ENCODE assay signal across 8 cellular contexts in the genomic region with DNA sequence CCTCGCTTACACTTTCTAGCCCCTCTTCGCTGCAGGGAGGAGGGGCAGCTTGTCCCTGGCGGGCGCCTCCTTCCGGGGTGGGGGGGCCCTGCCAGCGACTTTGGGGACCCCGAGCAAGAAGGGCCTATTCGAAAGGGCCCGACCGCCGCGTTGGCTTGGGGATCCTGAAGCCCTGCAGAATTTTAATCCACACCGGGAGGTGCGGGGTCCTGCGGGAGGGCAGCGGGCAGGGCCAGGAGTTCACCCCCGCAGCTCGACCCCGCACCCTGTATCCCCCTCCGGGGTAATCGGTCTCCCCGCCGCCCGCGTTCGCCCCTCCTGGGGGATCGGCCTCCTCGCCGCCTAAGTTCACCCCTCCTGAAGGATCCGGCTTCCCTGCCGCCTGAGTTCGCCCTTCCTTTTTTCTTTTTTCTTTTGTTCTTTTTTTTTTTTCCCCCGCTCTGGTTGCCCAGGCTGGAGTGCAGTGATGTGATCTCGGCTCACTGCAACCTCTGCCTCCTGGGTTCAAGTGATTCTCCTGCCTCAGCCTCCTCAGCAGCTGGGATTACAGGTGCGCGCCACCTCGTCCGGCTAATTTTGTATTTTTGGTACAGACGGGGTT. TPM values are rescaled to one million over a fixed set of nuclear protein-coding genes. Genes with fewer than 3 reads are reported as not detected.
A peak's percentile ranks its signal among the peaks of the same experiment; 100 is the strongest.
DNase-seq lines count a peak whose midpoint lies in the region; ATAC-seq and TF ChIP-seq lines count a peak whose summit lies in the region.

No MANE protein-coding gene starts in this region.

- H3K36me3 Mint-ChIP-seq in Caco-2 (ENCODE audit: insufficient read depth, unreplicated experiment) (peaks cover 42% of the 10 kb centered on the region), endodermal cell (ENCODE audit: low read depth) (peaks cover 7% of the 10 kb centered on the region)

- peaks cover 8% of the 10 kb centered on the region for H3K4me1 ChIP-seq in Caco-2
- peaks cover 46% of the 10 kb centered on the region for H3K4me1 ChIP-seq in OCI-LY7 (ENCODE audit: insufficient read depth, low read length, poor library complexity, severe bottlenecking)
- peaks cover 4% of the 10 kb centered on the region for H3K4me1 ChIP-seq in endodermal cell (ENCODE audit: control insufficient read depth, insufficient read depth, low read length)
- H3K4me1 ChIP-seq in ovary (ENCODE audit: insufficient read depth): peaks cover 19% of the 10 kb centered on the region

- TF ChIP-seq POLR2A in ovary (IDR thresholded peaks at IDR 0.05): no peak

- H3K27ac Mint-ChIP-seq in Caco-2 (ENCODE audit: unreplicated experiment) (peak overlapping the region; percentile 88), endodermal cell (peak overlapping the region; percentile 88)

- no peaks in the 10 kb centered on the region for H3K27me3 ChIP-seq in Caco-2 (replicated peaks; ENCODE audit: control insufficient read depth, insufficient read depth, low read length)
- no peaks in the 10 kb centered on the region for H3K27me3 ChIP-seq in endodermal cell (ENCODE audit: control insufficient read depth, insufficient read depth, low read length, poor library complexity, severe bottlenecking)
- H3K27me3 ChIP-seq in ovary: no peaks in the 10 kb centered on the region

- no peaks in the 10 kb centered on the region for H3K4me1 Mint-ChIP-seq in Caco-2 (ENCODE audit: low read depth, unreplicated experiment)
- H3K4me1 Mint-ChIP-seq in endodermal cell: peaks cover 2% of the 10 kb centered on the region

- no peaks in the 10 kb centered on the region for H3K9me3 ChIP-seq in Caco-2
- no peaks in the 10 kb centered on the region for H3K9me3 ChIP-seq in OCI-LY7 (ENCODE audit: low read length)
- H3K9me3 ChIP-seq in endodermal cell (ENCODE audit: control insufficient read depth, low read length): no peaks in the 10 kb centered on the region
- no peaks in the 10 kb centered on the region for H3K9me3 ChIP-seq in ovary

- peak overlapping the region; percentile 97 for H3K4me2 ChIP-seq in OCI-LY7 (ENCODE audit: low read length)

- BruUV-seq in Caco-2 (replicated peaks; lab: Mats Ljungman, UMichigan) (TSS peak; percentile 82), OCI-LY7 (replicated peaks; lab: Mats Ljungman, UMichigan) (TSS peak; percentile 81)

- peak overlapping the region; percentile 69 for H3K4me3 ChIP-seq in Caco-2 (ENCODE audit: low read depth, low read length)
- H3K4me3 ChIP-seq in OCI-LY7 (ENCODE audit: low read depth, low read length, poor library complexity, severe bottlenecking): peak overlapping the region; percentile 85
- H3K4me3 ChIP-seq in endodermal cell (ENCODE audit: low read length): peak overlapping the region; percentile 88
- H3K4me3 ChIP-seq in ovary: peak overlapping the region; percentile 96

- H2AFZ ChIP-seq in OCI-LY7 (ENCODE audit: low read length): peak overlapping the region; percentile 31; the same call in 1 of the 2 replicates

- CTCF ChIA-PET in Caco-2 (lab: Charles Lee) (interaction anchor here (0.5 kb wide), 1 partner anchor 77 kb away, joined by 3 read pairs; no protein-coding TSS in a partner anchor), OCI-LY7 (lab: Charles Lee; ENCODE audit: unreplicated experiment) (no interaction called here)

- H3K79me2 ChIP-seq in OCI-LY7 (ENCODE audit: insufficient read depth, low read depth, low read length): peaks cover 38% of the 10 kb centered on the region

- H3K36me3 ChIP-seq in Caco-2 (ENCODE audit: control insufficient read depth, insufficient read depth, low read length) (no peaks in the 10 kb centered on the region), OCI-LY7 (ENCODE audit: insufficient read depth, low read length) (peaks cover 22% of the 10 kb centered on the region), endodermal cell (ENCODE audit: control insufficient read depth, insufficient read depth, low read length) (peaks cover 8% of the 10 kb centered on the region), ovary (no peaks in the 10 kb centered on the region)

- intact Hi-C loops in Caco-2 (cut with micrococcal nuclease; ENCODE audit: unreplicated experiment): loop anchor here (5.0 kb wide), 1 partner anchor 33 kb away; no protein-coding TSS in a partner anchor
- intact Hi-C loops in OCI-LY7 (cut with micrococcal nuclease; ENCODE audit: unreplicated experiment): loop anchor here (2.0 to 10.0 kb wide), 2 partner anchors 45 to 529 kb away; partner anchors contain the start of gene MKNK2
- intact Hi-C loops in ovary (cut with DNase I): loop anchor here in 1 of 4 donors (5.0 kb wide), 1 partner anchor 57 kb away; the partner anchor contains the start of gene AP3D1

- no peaks in the 10 kb centered on the region for H3K9me3 Mint-ChIP-seq in Caco-2 (ENCODE audit: unreplicated experiment)
- no peaks in the 10 kb centered on the region for H3K9me3 Mint-ChIP-seq in endodermal cell

- H3K9me2 ChIP-seq in OCI-LY7 (ENCODE audit: insufficient read depth, low read length): no peaks in the 10 kb centered on the region

- 85 to 92% methylated on average over 34 to 39 of the region's 39 CpGs for WGBS in endodermal cell (ENCODE audit: insufficient coverage in 1 of 2, insufficient read length in 1 of 2), 2 experiments
- WGBS in ovary, 3 donors: 12 to 25% (median 13%) methylated on average over 38 to 39 of the region's 39 CpGs

- peak overlapping the region; percentile 82 for H3K4me3 Mint-ChIP-seq in Caco-2 (ENCODE audit: unreplicated experiment)
- H3K4me3 Mint-ChIP-seq in endodermal cell: peak overlapping the region; percentile 84

- no peaks in the 10 kb centered on the region for H4K20me1 ChIP-seq in OCI-LY7 (ENCODE audit: insufficient read depth, low read length)

- POLR2A ChIA-PET in Caco-2 (lab: Charles Lee) (interaction anchor here (0.9 kb wide), 1 partner anchor 35 kb away, joined by 3 read pairs; no protein-coding TSS in a partner anchor), OCI-LY7 (lab: Charles Lee) (interaction anchor here (0.6 to 1.9 kb wide), 3 partner anchors 11 to 1419 kb away, joined by 3 to 16 read pairs (median 6); no protein-coding TSS in a partner anchor)

- no peaks in the 10 kb centered on the region for H3K27me3 Mint-ChIP-seq in Caco-2 (ENCODE audit: insufficient read depth, unreplicated experiment)
- no peaks in the 10 kb centered on the region for H3K27me3 Mint-ChIP-seq in endodermal cell (ENCODE audit: insufficient read depth)

- no peak for TF ChIP-seq EP300 in ovary (IDR thresholded peaks at IDR 0.05)

- H3K27ac ChIP-seq in OCI-LY7 (ENCODE audit: low read depth, low read length, poor library complexity, severe bottlenecking) (peak overlapping the region; percentile 94), endodermal cell (ENCODE audit: low read depth, low read length) (no peak overlapping the region), ovary (peak overlapping the region; percentile 68 to 88)

- peak overlapping the region; percentile 66 for H3K9ac ChIP-seq in endodermal cell (ENCODE audit: extremely low read depth, low read length, poor library complexity, severe bottlenecking)

- no peak for TF ChIP-seq CTCF in Caco-2 (IDR thresholded peaks at IDR 0.05; ENCODE audit: insufficient read depth in 1 of 2, low read depth in 1 of 2, low read length in 1 of 2, severe bottlenecking in 1 of 2, unreplicated experiment in 1 of 2)
- no peak for TF ChIP-seq CTCF in OCI-LY7 (conservative IDR thresholded peaks at IDR 0.05; ENCODE audit: low read length)
- no peak for TF ChIP-seq CTCF in endodermal cell (conservative IDR thresholded peaks at IDR 0.05)
- TF ChIP-seq CTCF in ovary (IDR thresholded peaks at IDR 0.05): no peak

- DNase-seq in Caco-2: no peak
- DNase-seq in OCI-LY7 (ENCODE audit: low spot score): peak; percentile 46
- no peak for DNase-seq in endodermal cell
- DNase-seq in ovary: peak in 4 of 5 donors; percentile 28 to 64 (median 59)
- DNase-seq in activated CD4-positive, CD25-positive, alpha-beta regulatory T cell treated with anti-CD3 and anti-CD28 coated beads, Interleukin-2, amount 50 U/mL, for 72 hours: no peak
- DNase-seq in AG08395 (ENCODE audit: low spot score): no peak

- ATAC-seq in HG03565 (IDR thresholded peaks at IDR 0.05; ENCODE audit: unreplicated experiment) (no peak), HG03039 (IDR thresholded peaks at IDR 0.05; ENCODE audit: unreplicated experiment) (no peak)

RNA-seq across cellular contexts. Expression of gene MOB3A, which starts 0.7 kb away (rescaled TPM):
- total RNA-seq in Caco-2 (2022) (10.8 and 11.7 TPM in 2 replicates), OCI-LY7 (2022) (87.5 and 111 TPM in 2 replicates), endodermal cell (10 to 100 TPM; 20.9 to 21.8 TPM), ovary (10 to 100 TPM; 16.6 to 61.5 (median 47.8) TPM)
- 41.7 and 54.6 TPM in 2 replicates for total RNA-seq in OCI-LY7 (2014; rRNA removed; shearing (Covaris generic))
- 16.9 TPM for polyA plus RNA-seq in endodermal cell (2013, experiment 1 of 2)
- polyA plus RNA-seq in endodermal cell (2013, experiment 2 of 2): 15.9 TPM
- polyA plus RNA-seq in ovary: 10 to 100 TPM; 21.1 to 22.5 TPM

RNA-seq across cellular contexts. Expression of gene IZUMO4, which starts 1.3 kb away (rescaled TPM):
- total RNA-seq in Caco-2 (2022) (1.1 and 1.6 TPM in 2 replicates), OCI-LY7 (2022) (6.1 and 7.3 TPM in 2 replicates), endodermal cell (1 to 10 TPM; 4.3 to 5.4 TPM), ovary (10 to 100 TPM in 5 of 7 donors, 1 to 10 TPM in 2; 4.5 to 24.5 (median 10.7) TPM)
- total RNA-seq in OCI-LY7 (2014; rRNA removed; shearing (Covaris generic)): 11.2 and 12.9 TPM in 2 replicates
- 4.3 TPM for polyA plus RNA-seq in endodermal cell (2013, experiment 1 of 2)
- polyA plus RNA-seq in endodermal cell (2013, experiment 2 of 2): 4.6 TPM
- polyA plus RNA-seq in ovary: 10 to 100 TPM in 1 of 2 donors, 1 to 10 TPM in 1; 1.8 to 31.7 TPM

RNA-seq across cellular contexts. Expression of gene MKNK2, which starts 44.4 kb away (rescaled TPM):
- total RNA-seq in Caco-2 (2022) (136 and 162 TPM in 2 replicates), OCI-LY7 (2022) (200 and 225 TPM in 2 replicates), endodermal cell (100 to 1,000 TPM; 120 to 123 TPM), ovary (100 to 1,000 TPM in 5 of 7 donors, 10 to 100 TPM in 2; 58.3 to 186 (median 122) TPM)
- total RNA-seq in OCI-LY7 (2014; rRNA removed; shearing (Covaris generic)): 97.0 and 115 TPM in 2 replicates
- 63.1 TPM for polyA plus RNA-seq in endodermal cell (2013, experiment 1 of 2)
- 58.0 TPM for polyA plus RNA-seq in endodermal cell (2013, experiment 2 of 2)
- polyA plus RNA-seq in ovary: 10 to 100 TPM; 22.1 to 69.5 TPM

RNA-seq across cellular contexts. Expression of gene AP3D1, which starts 55.9 kb away (rescaled TPM):
- 150 and 151 TPM in 2 replicates for total RNA-seq in Caco-2 (2022)
- total RNA-seq in OCI-LY7 (2014; rRNA removed; shearing (Covaris generic)): 56.6 and 80.0 TPM in 2 replicates
- 95.0 and 99.8 TPM in 2 replicates for total RNA-seq in OCI-LY7 (2022)
- total RNA-seq in endodermal cell: 100 to 1,000 TPM; 162 to 181 TPM
- 115 TPM for polyA plus RNA-seq in endodermal cell (2013, experiment 1 of 2)
- polyA plus RNA-seq in endodermal cell (2013, experiment 2 of 2): 103 TPM
- total RNA-seq in ovary: 100 to 1,000 TPM in 1 of 7 donors, 10 to 100 TPM in 6; 36.7 to 102 (median 75.4) TPM
- 10 to 100 TPM; 43.5 to 49.9 TPM for polyA plus RNA-seq in ovary

Comparison
In these comparisons a context has a peak if more than half of its experiments do, and no peak if none do; other contexts are left out.
1. DNase-seq: peak in OCI-LY7 (single experiment) and ovary (4 of 5); none in Caco-2 (0 of 2), endodermal cell (single experiment), activated CD4-positive, CD25-positive, alpha-beta regulatory T cell treated with anti-CD3 and anti-CD28 coated beads, Interleukin-2, amount 50 U/mL, for 72 hours (single experiment) and AG08395 (single experiment).
2. Peak in every context shown above with its lines, with median percentiles within 50 percentile points of each other: H3K4me3 ChIP-seq.